25 cellular contexts compared by ENCODE assay signal in the genomic region with DNA sequence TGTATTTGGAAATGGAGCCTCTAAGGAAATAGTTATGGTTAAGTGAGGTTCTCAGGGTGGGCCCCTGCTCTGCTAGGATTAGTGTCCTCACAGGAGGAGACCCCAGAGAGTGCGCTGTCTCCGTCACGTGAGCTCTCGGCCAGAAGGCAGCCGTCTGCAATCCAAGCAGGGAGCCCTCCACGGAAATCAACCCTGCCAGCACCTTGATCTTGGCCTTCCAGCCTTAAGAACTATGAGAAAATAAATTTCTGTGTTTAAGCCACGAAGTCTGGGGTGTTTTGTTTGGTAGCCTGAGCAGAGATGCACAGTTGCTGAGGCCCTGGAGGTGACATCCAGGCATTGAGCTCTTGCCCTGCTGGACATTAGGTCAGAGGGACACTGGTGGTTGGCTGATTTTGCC. TPM values are rescaled to one million over a fixed set of nuclear protein-coding genes. Genes with fewer than 3 reads are reported as not detected.
A peak's percentile ranks its signal among the peaks of the same experiment; 100 is the strongest.
DNase-seq lines count a peak whose midpoint lies in the region; TF ChIP-seq lines count a peak whose summit lies in the region.
"Had no signal": no experiment of that assay in that cellular context is flagged by ENCODE, and none has a peak within 500 bp of the region (broad histone marks: within the 10 kb centered on the region; RNA-seq: fewer than 3 reads in every experiment).

No MANE protein-coding gene starts in this region.

- TF ChIP-seq POLR2A in transverse colon (IDR thresholded peaks at IDR 0.05) = no peak
- no peak for TF ChIP-seq POLR2A in erythroblast (IDR thresholded peaks at IDR 0.05; ENCODE audit: low read length)

- H3K4me3 Mint-ChIP-seq in HFFc6 (no peak overlapping the region), chondrocyte (ENCODE audit: unreplicated experiment) (no peak overlapping the region), nephron (peak overlapping the region in 1 of 3 experiments; percentile 25)
- H3K4me3 Mint-ChIP-seq: activated CD4-positive, alpha-beta memory T cell treated with anti-CD3 and anti-CD28 coated beads, Interleukin-2, amount 10 ng/mL, durations not matched to agents 7 days and 5 days; activated naive CD4-positive, alpha-beta T cell treated with anti-CD3 and anti-CD28 coated beads, Interleukin-2, amount 50 U/mL, for 24 hours had no signal

- no peak for DNase-seq in HFFc6
- no peak for DNase-seq in chondrocyte (ENCODE audit: low spot score)
- DNase-seq in transverse colon = no peak
- no peak for DNase-seq in erythroblast (lab: John Stamatoyannopoulos, UW)
- no peak for DNase-seq in AG08395 (ENCODE audit: low spot score)
- DNase-seq in activated CD4-positive, alpha-beta T cell treated with anti-CD3 and anti-CD28 coated beads, Interleukin-2, amount 50 U/mL, for 1 hour = no peak
- DNase-seq: activated CD4-positive, alpha-beta memory T cell treated with anti-CD3 and anti-CD28 coated beads, Interleukin-2, amount 10 ng/mL, durations not matched to agents 7 days and 5 days; activated CD4-positive, CD25-positive, alpha-beta regulatory T cell treated with anti-CD3 and anti-CD28 coated beads, Interleukin-2, amount 50 U/mL, for 72 hours; activated CD8-positive, alpha-beta memory T cell treated with anti-CD3 and anti-CD28 coated beads, Interleukin-2, amount 50 U/mL, for 48 hours; amygdala; DMS53; Kasumi-1; left ventricle myocardium superior; NCI-H1436 treated with DMSO at 0.1 percent for 48 hours; NCI-H2081 treated with DMSO at 0.1 percent for 48 hours; NCI-H345; SHP77; stimulated activated naive CD8-positive, alpha-beta T cell treated with anti-CD3 and anti-CD28 coated beads, Interleukin-15, Interleukin-2, amounts not matched to agents 100 U/mL and 50 U/mL, for 24 hours; T-helper 2 cell had no signal

- peaks cover 4% of the 10 kb centered on the region for H3K36me3 Mint-ChIP-seq in HFFc6 (ENCODE audit: low read depth)
- H3K36me3 Mint-ChIP-seq in chondrocyte (ENCODE audit: low read depth) = no peaks in the 10 kb centered on the region
- H3K36me3 Mint-ChIP-seq in nephron (ENCODE audit: low read depth) = no peaks in the 10 kb centered on the region

- H3K4me1 Mint-ChIP-seq in HFFc6 (ENCODE audit: low read depth) (peaks cover 43% of the 10 kb centered on the region), chondrocyte (ENCODE audit: low read depth) (peaks cover 49% of the 10 kb centered on the region), nephron (peaks cover 79% of the 10 kb centered on the region)
- H3K4me1 Mint-ChIP-seq: activated CD4-positive, alpha-beta memory T cell treated with anti-CD3 and anti-CD28 coated beads, Interleukin-2, amount 10 ng/mL, durations not matched to agents 7 days and 5 days had no signal

- intact Hi-C loops in transverse colon (cut with DNase I; ENCODE audit: low total_unique reads) = no loop called here

- in situ Hi-C loops in transverse colon (cut with MboI; ENCODE audit: low pct_ligation_motif_present in 1 of 4, low pct_unique_long_range_greater_than_20kb in 1 of 4, low sequenced_read_pairs in 3 of 4) = no loop called here

- H3K4me1 ChIP-seq in transverse colon = peaks cover 4 to 77% (median 65%) of the 10 kb centered on the region in 4 donors

- TF ChIP-seq CTCF in HFFc6 (IDR thresholded peaks at IDR 0.05) = no peak
- TF ChIP-seq CTCF in chondrocyte (IDR thresholded peaks at IDR 0.05) = no peak
- no peak for TF ChIP-seq CTCF in nephron (IDR thresholded peaks at IDR 0.05; ENCODE audit: unreplicated experiment in 3 of 3)
- no peak for TF ChIP-seq CTCF in transverse colon (IDR thresholded peaks at IDR 0.05)

- no peaks in the 10 kb centered on the region for H3K9me3 ChIP-seq in transverse colon
- H3K9me3 ChIP-seq: breast epithelium, HAP-1 had no signal

- no peaks in the 10 kb centered on the region for H3K27me3 ChIP-seq in transverse colon
- H3K27me3 ChIP-seq: breast epithelium had no signal

- peaks cover 2% of the 10 kb centered on the region for H3K27me3 Mint-ChIP-seq in HFFc6 (ENCODE audit: insufficient read depth)
- H3K27me3 Mint-ChIP-seq in chondrocyte (ENCODE audit: low read depth) = no peaks in the 10 kb centered on the region
- peaks cover 3% of the 10 kb centered on the region for H3K27me3 Mint-ChIP-seq in nephron (ENCODE audit: low read depth)
- H3K27me3 Mint-ChIP-seq: activated CD4-positive, alpha-beta memory T cell treated with anti-CD3 and anti-CD28 coated beads, Interleukin-2, amount 10 ng/mL, durations not matched to agents 7 days and 5 days; activated naive CD4-positive, alpha-beta T cell treated with anti-CD3 and anti-CD28 coated beads, Interleukin-2, amount 50 U/mL, for 24 hours had no signal

- H3K27ac ChIP-seq in transverse colon = peak overlapping the region; percentile 4 to 57 (median 49)
- H3K27ac ChIP-seq: breast epithelium, skin epidermis had no signal

- H3K27ac Mint-ChIP-seq in HFFc6 (peak overlapping the region; percentile 49), chondrocyte (ENCODE audit: unreplicated experiment) (peak overlapping the region; percentile 79), nephron (peak overlapping the region; percentile 36 to 93 (median 78))
- H3K27ac Mint-ChIP-seq: activated CD4-positive, alpha-beta memory T cell treated with anti-CD3 and anti-CD28 coated beads, Interleukin-2, amount 10 ng/mL, durations not matched to agents 7 days and 5 days; activated naive CD4-positive, alpha-beta T cell treated with anti-CD3 and anti-CD28 coated beads, Interleukin-2, amount 50 U/mL, for 24 hours had no signal

- no peak for TF ChIP-seq EP300 in transverse colon (IDR thresholded peaks at IDR 0.05; ENCODE audit: low read depth)

- no peaks in the 10 kb centered on the region for H3K36me3 ChIP-seq in transverse colon
- H3K36me3 ChIP-seq: breast epithelium, HAP-1 had no signal

- no peaks in the 10 kb centered on the region for H3K9me3 Mint-ChIP-seq in HFFc6
- H3K9me3 Mint-ChIP-seq in chondrocyte (ENCODE audit: low read depth) = no peaks in the 10 kb centered on the region
- H3K9me3 Mint-ChIP-seq in nephron = no peaks in the 10 kb centered on the region
- H3K9me3 Mint-ChIP-seq: activated CD4-positive, alpha-beta memory T cell treated with anti-CD3 and anti-CD28 coated beads, Interleukin-2, amount 10 ng/mL, durations not matched to agents 7 days and 5 days; activated naive CD4-positive, alpha-beta T cell treated with anti-CD3 and anti-CD28 coated beads, Interleukin-2, amount 50 U/mL, for 24 hours; mesothelial cell of epicardium had no signal

- WGBS in transverse colon (ENCODE audit: low coverage in 1 of 2), 2 donors = 98 to 100% methylated on average over 3 to 7 of the region's 7 CpGs

- H3K4me3 ChIP-seq in transverse colon = no peak overlapping the region
- H3K4me3 ChIP-seq: breast epithelium, skin epidermis had no signal

RNA-seq across cellular contexts. Expression of a gene that starts 32.4 kb away (rescaled TPM):
- total RNA-seq in HFFc6 (2021; fragmentation: NEBNext Ultra II Directional; extraction: Animal tissue kit (Norgen Biotek cat#: 25700)) = 10 to 100 TPM; 49.2 to 62.3 (median 58.1) TPM
- 22.6 to 37.1 TPM (median 24.0 TPM) in 3 replicates for total RNA-seq in chondrocyte
- 100 to 1,000 TPM; 100 to 139 (median 120) TPM for total RNA-seq in transverse colon
